1 cellular context compared by ENCODE assay signal in genomic region chr7:139453673-139454321, GRCh38.
A peak's percentile ranks its signal among the peaks of the same experiment; 100 is the strongest.
TF ChIP-seq lines count a peak whose summit lies in the region.

No MANE protein-coding gene starts in this region.

TF ChIP-seq in K562, 482 proteins besides CTCF, POLR2A, EP300 and RAD21:
- TF ChIP-seq THAP12 (CRISPR knock-in tag; IDR thresholded peaks at IDR 0.05) (no peak), SMARCA5 (IDR thresholded peaks at IDR 0.05) (0 out of 2 replicates have a peak, but pooled peaks have one; percentile 6)
